Comparison of ENCODE assay signal across 8 cellular contexts in the genomic region with DNA sequence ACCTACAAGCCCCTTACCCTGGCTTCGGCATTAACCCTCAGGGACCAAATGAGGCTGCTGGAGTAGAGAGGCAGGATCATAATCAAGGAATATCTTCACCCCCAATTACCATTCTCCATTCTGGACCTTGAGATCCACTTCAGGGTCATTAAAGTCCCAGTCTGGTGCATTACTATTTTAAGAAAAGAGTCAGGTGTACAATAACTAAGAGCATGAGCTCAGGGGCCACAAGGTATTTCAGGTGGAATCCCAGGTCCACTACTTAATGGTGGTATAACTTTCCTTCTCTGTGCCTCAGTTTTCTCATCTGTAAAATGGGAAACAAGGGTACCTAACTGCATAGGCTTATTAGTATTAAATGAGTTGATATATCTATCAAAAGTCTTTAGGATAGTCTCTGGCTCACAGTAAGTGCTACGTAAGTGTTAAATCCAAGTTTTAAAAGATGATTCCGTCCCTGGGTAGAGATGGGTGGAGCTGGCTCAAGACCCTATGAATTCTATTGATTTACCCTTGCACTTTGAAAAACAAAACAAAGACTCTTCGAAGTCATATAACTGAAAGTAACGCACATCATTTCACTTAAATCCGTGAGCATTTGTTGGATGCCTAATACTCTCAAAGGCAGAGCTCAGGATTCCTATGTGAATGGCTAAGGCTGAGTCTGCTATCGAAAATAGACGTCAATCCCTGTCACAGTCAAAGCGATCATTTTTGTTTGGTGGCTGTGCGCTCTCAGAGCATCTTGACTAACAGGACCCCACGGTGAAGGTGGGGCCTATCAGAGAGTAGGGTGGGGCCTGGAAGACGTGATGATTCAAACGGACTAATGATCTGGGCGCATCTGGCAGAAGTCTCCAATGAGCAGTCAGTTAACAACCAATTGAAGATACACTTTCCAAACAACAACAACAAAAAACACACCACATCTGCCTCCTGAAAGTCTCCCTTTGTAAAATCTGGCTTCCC. TPM values are rescaled to one million over a fixed set of nuclear protein-coding genes. Genes with fewer than 3 reads are reported as not detected.
DNase-seq lines count a peak whose midpoint lies in the region; ATAC-seq and TF ChIP-seq lines count a peak whose summit lies in the region.

No MANE protein-coding gene starts in this region.

- H3K4me3 ChIP-seq in brain microvascular endothelial cell (ENCODE audit: low read depth, low read length), result peak overlapping the region; percentile 36

- CTCF ChIA-PET in Calu3 (lab: Charles Lee), result no interaction called here

- H3K36me3 ChIP-seq in brain microvascular endothelial cell (replicated peaks), result no peaks in the 10 kb centered on the region

- peak overlapping the region; percentile 98 for H3K27ac Mint-ChIP-seq in Calu3 (ENCODE audit: unreplicated experiment)
- peak overlapping the region; percentile 99 for H3K27ac Mint-ChIP-seq in mesothelial cell of epicardium

- TF ChIP-seq CTCF in Calu3 (IDR thresholded peaks at IDR 0.05; ENCODE audit: unreplicated experiment), result no peak
- no peak for TF ChIP-seq CTCF in brain microvascular endothelial cell (IDR thresholded peaks at IDR 0.05; ENCODE audit: low read depth, low read length, missing control alignments)
- TF ChIP-seq CTCF in mesothelial cell of epicardium (IDR thresholded peaks at IDR 0.05; ENCODE audit: unreplicated experiment), result no peak

- H3K9me3 Mint-ChIP-seq in Calu3 (ENCODE audit: low read depth, unreplicated experiment) (no peaks in the 10 kb centered on the region), mesothelial cell of epicardium (no peaks in the 10 kb centered on the region)

- peaks cover 20% of the 10 kb centered on the region for H3K27me3 Mint-ChIP-seq in Calu3 (ENCODE audit: unreplicated experiment)
- peaks cover 3% of the 10 kb centered on the region for H3K27me3 Mint-ChIP-seq in mesothelial cell of epicardium (ENCODE audit: low read depth)

- intact Hi-C loops in Calu3 (cut with micrococcal nuclease; ENCODE audit: unreplicated experiment), result no loop called here

- no peak for ATAC-seq in HG02852 (IDR thresholded peaks at IDR 0.05; ENCODE audit: unreplicated experiment)
- no peak for ATAC-seq in GM21528 (IDR thresholded peaks at IDR 0.05; ENCODE audit: low FRiP score, unreplicated experiment)

- no peaks in the 10 kb centered on the region for H3K27me3 ChIP-seq in brain microvascular endothelial cell (replicated peaks)

- H3K4me1 Mint-ChIP-seq in Calu3 (ENCODE audit: low read depth, unreplicated experiment) (peaks cover 14% of the 10 kb centered on the region), mesothelial cell of epicardium (peaks cover 26% of the 10 kb centered on the region)

- in situ Hi-C loops in brain microvascular endothelial cell (cut with HindIII; ENCODE audit: low pct_ligation_motif_present, low sequenced_read_pairs), result no loop called here

- no peak for DNase-seq in Calu3
- DNase-seq in LHCN-M2 (ENCODE audit: low read depth), result peak; percentile 49
- no peak for DNase-seq in brain microvascular endothelial cell
- no peak for DNase-seq in mesothelial cell of epicardium (ENCODE audit: low spot score in 2 of 2, unreplicated experiment in 2 of 2)
- no peak for DNase-seq in COLO829 (ENCODE audit: low spot score)
- DNase-seq in kidney tubule cell (ENCODE audit: low spot score), result no peak

- H3K27ac ChIP-seq in brain microvascular endothelial cell, result peak overlapping the region; percentile 96

- H3K4me3 Mint-ChIP-seq in Calu3 (ENCODE audit: low read depth, unreplicated experiment) (peak overlapping the region; percentile 84), mesothelial cell of epicardium (peak overlapping the region; percentile 97)

- TSS peak; percentile 84 for BruUV-seq in Calu3 (replicated peaks; lab: Mats Ljungman, UMichigan)

- H3K36me3 Mint-ChIP-seq in Calu3 (ENCODE audit: insufficient read depth, unreplicated experiment) (peaks cover 54% of the 10 kb centered on the region), mesothelial cell of epicardium (no peaks in the 10 kb centered on the region)

RNA-seq across cellular contexts. Expression of gene NUCKS1, which starts 1.0 kb away (rescaled TPM):
- total RNA-seq in Calu3 (2022), result 242 and 276 TPM in 2 replicates
- 154 and 175 TPM in 2 replicates for total RNA-seq in LHCN-M2 (2014; rRNA removed)
- 68.3 TPM for polyA plus RNA-seq in LHCN-M2 (2012)
- 280 to 304 TPM (median 289 TPM) in 3 replicates for total RNA-seq in mesothelial cell of epicardium

RNA-seq across cellular contexts. Expression of gene RAB29, which starts 24.3 kb away (rescaled TPM):
- total RNA-seq in Calu3 (2022) (27.1 and 29.5 TPM in 2 replicates), LHCN-M2 (2014; rRNA removed) (24.9 and 29.3 TPM in 2 replicates), mesothelial cell of epicardium (8.7 to 10.4 TPM (median 8.7 TPM) in 3 replicates)
- 19.8 TPM for polyA plus RNA-seq in LHCN-M2 (2012)
